In the genomic region with DNA sequence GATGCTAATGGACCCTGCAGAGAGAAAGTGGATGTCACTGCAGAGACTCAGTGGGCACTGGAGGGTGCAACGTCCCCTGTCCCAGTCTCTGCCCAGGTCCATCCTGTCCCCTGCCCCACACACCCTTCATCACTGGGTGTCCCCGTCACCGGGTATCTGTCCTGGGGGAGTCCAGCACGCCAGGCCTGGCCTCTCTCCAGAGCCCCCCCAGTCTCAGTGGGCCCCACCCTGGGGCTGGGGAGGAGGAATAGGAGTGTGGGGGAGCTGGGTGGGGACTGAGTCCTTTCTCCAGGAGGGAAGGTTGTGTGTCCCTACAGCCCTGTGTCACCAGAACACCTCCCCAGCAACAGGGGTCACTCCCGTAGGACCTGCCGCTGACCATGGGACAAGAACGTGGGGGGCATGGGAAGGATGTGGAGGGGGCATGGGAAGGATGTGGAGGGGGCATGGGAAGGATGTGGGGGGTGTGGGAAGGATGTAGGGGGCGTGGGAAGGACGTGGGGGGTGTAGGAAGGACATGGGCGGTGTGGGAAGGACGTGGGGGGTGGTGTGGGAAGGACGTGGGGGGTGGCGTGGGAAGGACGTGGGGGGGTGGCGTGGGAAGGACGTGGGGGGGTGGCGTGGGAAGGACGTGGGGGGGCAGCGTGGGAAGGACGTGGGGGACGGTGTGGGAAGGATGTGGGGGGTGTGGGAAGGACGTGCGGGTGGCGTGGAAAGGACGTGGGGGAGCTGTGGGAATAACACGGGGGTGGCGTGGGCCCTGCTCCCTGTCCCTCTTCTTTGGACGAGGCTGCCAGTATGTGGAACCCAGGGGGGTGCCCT, we compare ENCODE assay signal across 11 cellular contexts. TPM values are rescaled to one million over a fixed set of nuclear protein-coding genes. Genes with fewer than 3 reads are reported as not detected.
A peak's percentile ranks its signal among the peaks of the same experiment; 100 is the strongest.
DNase-seq lines count a peak whose midpoint lies in the region; ATAC-seq and TF ChIP-seq lines count a peak whose summit lies in the region.
"Had no signal": no experiment of that assay in that cellular context is flagged by ENCODE, and none has a peak within 500 bp of the region (broad histone marks: within the 10 kb centered on the region; RNA-seq: fewer than 3 reads in every experiment).

No MANE protein-coding gene starts in this region.

- TF ChIP-seq CTCF in prostate gland (IDR thresholded peaks at IDR 0.05) = no peak

- intact Hi-C loops in Right ventricle myocardium inferior (cut with DNase I) = no loop called here
- intact Hi-C loops in left ventricle myocardium superior (cut with micrococcal nuclease) = no loop called here
- intact Hi-C loops in cardiac septum (cut with DNase I) = loop anchor here (2.0 kb wide), 2 partner anchors 15 kb away; no protein-coding TSS in a partner anchor
- intact Hi-C loops in prostate gland (cut with DNase I) = no loop called here

- peaks cover 8% of the 10 kb centered on the region for H3K4me1 ChIP-seq in prostate gland (replicated peaks)

- H3K27ac ChIP-seq in prostate gland = peak overlapping the region; percentile 43 to 62

- H3K4me3 ChIP-seq in prostate gland = no peak overlapping the region

- DNase-seq in Right ventricle myocardium inferior (ENCODE audit: missing footprints) = peak; percentile 51
- DNase-seq in left ventricle myocardium superior = no peak
- DNase-seq in cardiac septum (ENCODE audit: low spot score) = peak; percentile 53
- no peak for DNase-seq in prostate gland (ENCODE audit: low spot score)
- DNase-seq in AML-193 (lab: John Stamatoyannopoulos, UW) = no peak
- DNase-seq in Kasumi-1 (lab: John Stamatoyannopoulos, UW) = no peak
- DNase-seq in SK-N-DZ (ENCODE audit: low spot score) = no peak
- DNase-seq: NCI-H524 treated with DMSO at 0.1 percent for 48 hours, occipital lobe had no signal

- ATAC-seq in Right ventricle myocardium inferior = no peak
- no peak for ATAC-seq in left ventricle myocardium superior
- ATAC-seq in GM19455 (IDR thresholded peaks at IDR 0.05; ENCODE audit: unreplicated experiment) = no peak
- ATAC-seq: T-cell had no signal

- WGBS in prostate gland = 54% methylated on average over 19 of the region's 28 CpGs

- no peaks in the 10 kb centered on the region for H3K36me3 ChIP-seq in prostate gland

- no peaks in the 10 kb centered on the region for H3K9me3 ChIP-seq in prostate gland

- H3K27me3 ChIP-seq in prostate gland (replicated peaks; ENCODE audit: insufficient read depth) = no peaks in the 10 kb centered on the region

- TF ChIP-seq POLR2A in prostate gland (IDR thresholded peaks at IDR 0.05) = no peak

RNA-seq across cellular contexts. Expression of a gene that starts 21.0 kb away (rescaled TPM):
- total RNA-seq in Right ventricle myocardium inferior = 22.6 TPM
- 22.8 TPM for total RNA-seq in left ventricle myocardium superior
- 19.8 TPM for total RNA-seq in cardiac septum
- total RNA-seq in prostate gland = 100 to 1,000 TPM; 107 to 134 TPM
- 0.14 TPM in 1 of 2 replicates, not detected in the other for polyA plus RNA-seq in SK-N-DZ (2014; cell fraction: cytosol; rRNA removed)
- 0.19 and 1.2 TPM in 2 replicates for polyA plus RNA-seq in SK-N-DZ (2014; cell fraction: nucleus; rRNA removed)

RNA-seq across cellular contexts. Expression of a gene that starts 55.5 kb away (rescaled TPM):
- total RNA-seq in Right ventricle myocardium inferior (121 TPM), left ventricle myocardium superior (133 TPM), cardiac septum (129 TPM), prostate gland (100 to 1,000 TPM; 173 to 264 TPM)
- 176 and 237 TPM in 2 replicates for polyA plus RNA-seq in SK-N-DZ (2014; cell fraction: cytosol; rRNA removed)
- 231 and 361 TPM in 2 replicates for polyA plus RNA-seq in SK-N-DZ (2014; cell fraction: nucleus; rRNA removed)

Comparison
In these comparisons a context has a peak if more than half of its experiments do, and no peak if none do; other contexts are left out.
1. DNase-seq: peak in Right ventricle myocardium inferior (single experiment) and cardiac septum (single experiment); none in left ventricle myocardium superior (single experiment), prostate gland (single experiment), AML-193 (0 of 2), Kasumi-1 (0 of 2) and SK-N-DZ (single experiment).